22 cellular contexts compared by ENCODE assay signal in genomic region chr17:80380068-80381061, GRCh38. TPM values are rescaled to one million over a fixed set of nuclear protein-coding genes. Genes with fewer than 3 reads are reported as not detected.
DNase-seq lines count a peak whose midpoint lies in the region; ATAC-seq and FAIRE-seq lines count a peak whose summit lies in the region.
"Had no signal": no experiment of that assay in that cellular context is flagged by ENCODE, and none has a peak within 500 bp of the region (broad histone marks: within the 10 kb centered on the region; RNA-seq: fewer than 3 reads in every experiment).

No MANE protein-coding gene starts in this region.

- H3K27me3 Mint-ChIP-seq in activated T-cell treated with anti-CD3 and anti-CD28 coated beads, Interleukin-2, amount 50 U/mL, for 72 hours (ENCODE audit: low read depth) = no peaks in the 10 kb centered on the region
- no peaks in the 10 kb centered on the region for H3K27me3 Mint-ChIP-seq in stimulated activated naive B cell treated with anti-CD40 and anti-IgM and Interleukin-4, amounts not matched to agents 10 μg/mL and 1 μg/mL and 100 μg/mL, for 72 hours
- H3K27me3 Mint-ChIP-seq: CD4-positive, alpha-beta memory T cell had no signal

- no peak for DNase-seq in activated T-cell treated with anti-CD3 and anti-CD28 coated beads, Interleukin-2, amount 50 U/mL, for 72 hours
- DNase-seq in activated T-cell treated with anti-CD3 and anti-CD28 coated beads for 4 hours (no peak), caudate nucleus (lab: John Stamatoyannopoulos, UW) (peak in 24 of 61 donors; percentile 8 to 84 (median 28)), mucosa of gallbladder (ENCODE audit: low spot score) (peak; percentile 23), HTR-8/SVneo (ENCODE audit: insufficient read length, low spot score) (no peak), left lobe of liver (ENCODE audit: low spot score) (no peak), NOMO-1 treated with dmso at 0.1 percent for 144 hours (lab: John Stamatoyannopoulos, UW; ENCODE audit: unreplicated experiment) (no peak)
- DNase-seq in stimulated activated naive B cell treated with anti-CD40 and anti-IgM and Interleukin-4, amounts not matched to agents 10 μg/mL and 1 μg/mL and 100 μg/mL, for 72 hours = no peak
- DNase-seq: BE2C; CD4-positive, alpha-beta memory T cell; KG1; MV-4-11; NCI-H187; NCI-H510A; NCI-H748 treated with DMSO at 0.1 percent for 48 hours; NK-92 treated with Interleukin-12 subunit alpha and Interleukin-12 subunit beta, amount 100 ng/mL, for 24 hours; RPMI8226; SHP77 treated with DMSO at 0.1 percent for 48 hours had no signal

- peak overlapping the region; percentile 58 for H3K27ac Mint-ChIP-seq in activated T-cell treated with anti-CD3 and anti-CD28 coated beads, Interleukin-2, amount 50 U/mL, for 72 hours
- H3K27ac Mint-ChIP-seq in stimulated activated naive B cell treated with anti-CD40 and anti-IgM and Interleukin-4, amounts not matched to agents 10 μg/mL and 1 μg/mL and 100 μg/mL, for 72 hours = peak overlapping the region; percentile 51

- H3K4me1 Mint-ChIP-seq in activated T-cell treated with anti-CD3 and anti-CD28 coated beads, Interleukin-2, amount 50 U/mL, for 72 hours (ENCODE audit: low read depth) = no peaks in the 10 kb centered on the region
- peaks cover 0 to 1% of the 10 kb centered on the region in 2 donors for H3K4me1 Mint-ChIP-seq in stimulated activated naive B cell treated with anti-CD40 and anti-IgM and Interleukin-4, amounts not matched to agents 10 μg/mL and 1 μg/mL and 100 μg/mL, for 72 hours

- H3K4me3 Mint-ChIP-seq in activated T-cell treated with anti-CD3 and anti-CD28 coated beads, Interleukin-2, amount 50 U/mL, for 72 hours = no peak overlapping the region
- H3K4me3 Mint-ChIP-seq in stimulated activated naive B cell treated with anti-CD40 and anti-IgM and Interleukin-4, amounts not matched to agents 10 μg/mL and 1 μg/mL and 100 μg/mL, for 72 hours = no peak overlapping the region
- H3K4me3 Mint-ChIP-seq: CD4-positive, alpha-beta memory T cell had no signal

- peaks cover 25 to 63% of the 10 kb centered on the region in 2 donors for H3K36me3 Mint-ChIP-seq in activated T-cell treated with anti-CD3 and anti-CD28 coated beads, Interleukin-2, amount 50 U/mL, for 72 hours (ENCODE audit: insufficient read depth in 2 of 2)
- peaks cover 39 to 71% of the 10 kb centered on the region in 2 donors for H3K36me3 Mint-ChIP-seq in stimulated activated naive B cell treated with anti-CD40 and anti-IgM and Interleukin-4, amounts not matched to agents 10 μg/mL and 1 μg/mL and 100 μg/mL, for 72 hours

- peak overlapping the region; percentile 77 for H3K27ac ChIP-seq in caudate nucleus (ENCODE audit: low read depth, low read length)

- no peak for ATAC-seq in activated T-cell treated with anti-CD3 and anti-CD28 coated beads, Interleukin-2, amount 50 U/mL, for 72 hours (replicated peaks in 1 of 2)
- ATAC-seq in stimulated activated naive B cell treated with anti-CD40 and anti-IgM and Interleukin-4, amounts not matched to agents 10 μg/mL and 1 μg/mL and 100 μg/mL, for 72 hours (replicated peaks) = no peak
- no peak for ATAC-seq in left lobe of liver
- ATAC-seq: HepG2 had no signal

- no peaks in the 10 kb centered on the region for H3K9me3 Mint-ChIP-seq in activated T-cell treated with anti-CD3 and anti-CD28 coated beads, Interleukin-2, amount 50 U/mL, for 72 hours
- no peaks in the 10 kb centered on the region for H3K9me3 Mint-ChIP-seq in stimulated activated naive B cell treated with anti-CD40 and anti-IgM and Interleukin-4, amounts not matched to agents 10 μg/mL and 1 μg/mL and 100 μg/mL, for 72 hours

- FAIRE-seq in HTR-8/SVneo (lab: Jason Lieb, UNC) = no peak
- FAIRE-seq: A204.1, GM12891, H54, HepG2 had no signal

RNA-seq across cellular contexts. Expression of gene ENDOV, which starts 34.6 kb away (rescaled TPM):
- 10 to 100 TPM; 25.3 to 29.0 TPM for total RNA-seq in activated T-cell treated with anti-CD3 and anti-CD28 coated beads, Interleukin-2, amount 50 U/mL, for 72 hours
- total RNA-seq in mucosa of gallbladder (26.2 TPM), left lobe of liver (15.6 TPM)
